8 cellular contexts compared by ENCODE assay signal in the genomic region with DNA sequence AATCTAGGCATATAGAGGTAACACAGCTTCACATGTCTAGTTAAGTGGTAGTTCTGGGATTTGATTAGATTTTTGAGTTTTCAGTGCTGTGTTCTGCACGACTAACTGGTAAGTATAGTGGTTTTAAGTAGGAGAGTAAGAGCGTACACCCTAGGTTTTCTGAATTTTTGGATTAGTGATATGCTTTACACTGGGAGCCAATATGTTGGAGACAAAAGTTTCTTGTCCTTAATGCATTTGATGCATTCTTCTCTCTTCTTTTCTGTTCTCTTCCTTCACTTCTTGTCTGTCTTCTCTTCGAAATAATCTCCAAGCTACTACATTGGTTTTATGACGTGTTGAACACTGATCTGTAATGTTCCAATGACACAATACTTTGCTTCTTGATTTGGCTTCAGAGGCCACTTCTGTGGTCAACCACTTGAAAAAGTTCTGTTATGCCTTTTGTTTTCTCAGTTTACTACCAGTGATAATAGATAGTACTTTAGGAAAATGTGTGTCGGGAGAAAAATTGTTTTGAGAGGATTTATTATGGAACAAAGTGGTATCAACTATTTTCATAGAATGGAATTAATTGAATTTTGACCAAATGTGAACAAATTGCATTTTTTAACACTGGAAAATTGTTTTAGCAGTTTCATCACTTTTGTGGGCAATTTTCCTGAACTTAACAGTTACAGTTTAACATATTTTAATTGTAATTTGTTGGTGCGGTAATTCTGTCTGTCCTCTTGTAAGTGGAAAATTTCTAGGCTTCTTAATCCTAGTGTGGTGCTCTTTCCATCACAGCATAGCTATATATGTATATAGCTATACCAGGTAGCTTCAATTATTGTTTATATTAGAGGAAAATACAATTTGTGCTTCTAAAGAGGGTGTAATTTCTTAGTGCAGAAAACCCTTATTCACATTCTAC. TPM values are rescaled to one million over a fixed set of nuclear protein-coding genes. Genes with fewer than 3 reads are reported as not detected.
DNase-seq lines count a peak whose midpoint lies in the region; ATAC-seq and TF ChIP-seq lines count a peak whose summit lies in the region.

No MANE protein-coding gene starts in this region.

- H3K9ac ChIP-seq in duodenal mucosa (ENCODE audit: low read depth in 1 of 2, low read length in 2 of 2) = peak overlapping the region; percentile 15 to 79

- H3K27ac ChIP-seq in duodenal mucosa (ENCODE audit: low read depth, low read length) (no peak overlapping the region), psoas muscle (no peak overlapping the region), ascending aorta (peak overlapping the region in 1 of 2 donors; percentile 0)

- H3K9me3 ChIP-seq in duodenal mucosa (ENCODE audit: control insufficient read depth in 1 of 2, low read length in 2 of 2) = no peaks in the 10 kb centered on the region
- H3K9me3 ChIP-seq in psoas muscle = no peaks in the 10 kb centered on the region
- H3K9me3 ChIP-seq in ascending aorta = no peaks in the 10 kb centered on the region

- no peaks in the 10 kb centered on the region for H3K36me3 ChIP-seq in duodenal mucosa (ENCODE audit: control insufficient read depth in 1 of 2, insufficient read depth in 2 of 2, low read length in 2 of 2)
- no peaks in the 10 kb centered on the region for H3K36me3 ChIP-seq in psoas muscle (ENCODE audit: insufficient read depth in 1 of 2, low read depth in 1 of 2)
- H3K36me3 ChIP-seq in ascending aorta = no peaks in the 10 kb centered on the region

- 92 to 95% (median 94%) methylated on average over 6 of the region's 6 CpGs for WGBS in psoas muscle, 3 donors

- H3K4me3 ChIP-seq in duodenal mucosa (ENCODE audit: low read depth in 1 of 2, low read length in 2 of 2) (peak overlapping the region; percentile 87 to 90), psoas muscle (peak overlapping the region; percentile 87), ascending aorta (peak overlapping the region in 1 of 2 donors; percentile 77)

- intact Hi-C loops in psoas muscle (cut with DNase I) (loop anchor here in 1 of 2 donors (10.0 kb wide), 1 partner anchor 121 kb away; the partner anchor contains the start of gene PSMA1), ascending aorta (cut with DNase I) (loop anchor here (2.0 kb wide), 1 partner anchor 63 kb away; no protein-coding TSS in a partner anchor)

- ATAC-seq in psoas muscle = no peak
- no peak for ATAC-seq in GM18867 (IDR thresholded peaks at IDR 0.05; ENCODE audit: unreplicated experiment)

- DNase-seq in DMS53 (lab: John Stamatoyannopoulos, UW) (peak; percentile 28), DMS53 treated with DMSO at 0.1 percent for 48 hours (lab: John Stamatoyannopoulos, UW; ENCODE audit: unreplicated experiment) (no peak), NOMO-1 treated with DMSO at 0.1 percent for 48 hours (lab: John Stamatoyannopoulos, UW; ENCODE audit: unreplicated experiment) (peak; percentile 70), psoas muscle (no peak), ascending aorta (ENCODE audit: low spot score in 2 of 2) (no peak)
- no peak for DNase-seq in stimulated activated CD4-positive, alpha-beta T cell treated with anti-CD3 and anti-CD28 coated beads, Interleukin-4, amount 100 ng/mL, for 4 hours

- H3K27me3 ChIP-seq in duodenal mucosa (ENCODE audit: control insufficient read depth in 1 of 2, insufficient read depth in 2 of 2, low read length in 2 of 2) (peaks cover 0 to 7% of the 10 kb centered on the region in 2 donors), psoas muscle (ENCODE audit: insufficient read depth in 3 of 3, low read length in 2 of 3) (peaks cover 0 to 22% (median 0%) of the 10 kb centered on the region in 3 donors), ascending aorta (no peaks in the 10 kb centered on the region)

- no peak for TF ChIP-seq CTCF in psoas muscle (IDR thresholded peaks at IDR 0.05)
- no peak for TF ChIP-seq CTCF in ascending aorta (IDR thresholded peaks at IDR 0.05)

- H3K4me1 ChIP-seq in duodenal mucosa (ENCODE audit: control insufficient read depth in 1 of 2, insufficient read depth in 2 of 2, low read length in 2 of 2) (peaks cover 6 to 9% of the 10 kb centered on the region in 2 donors), psoas muscle (peaks cover 3% of the 10 kb centered on the region), ascending aorta (peaks cover 7 to 8% of the 10 kb centered on the region in 2 donors)

RNA-seq across cellular contexts. Expression of gene PDE3B, which starts 2.6 kb away (rescaled TPM):
- total RNA-seq in psoas muscle (under 1 TPM; 0.26 to 0.59 (median 0.33) TPM), ascending aorta (5.1 TPM)
- polyA plus RNA-seq in psoas muscle = under 1 TPM; 0.11 to 0.40 (median 0.18) TPM

Comparison
In these comparisons a context has a peak if more than half of its experiments do, and no peak if none do; other contexts are left out.
1. DNase-seq: peak in DMS53 (single experiment) and NOMO-1 treated with DMSO at 0.1 percent for 48 hours (single experiment); none in DMS53 treated with DMSO at 0.1 percent for 48 hours (single experiment), psoas muscle (0 of 2), ascending aorta (0 of 2) and stimulated activated CD4-positive, alpha-beta T cell treated with anti-CD3 and anti-CD28 coated beads, Interleukin-4, amount 100 ng/mL, for 4 hours (0 of 2).